1 cellular context compared by ENCODE assay signal in the genomic region with DNA sequence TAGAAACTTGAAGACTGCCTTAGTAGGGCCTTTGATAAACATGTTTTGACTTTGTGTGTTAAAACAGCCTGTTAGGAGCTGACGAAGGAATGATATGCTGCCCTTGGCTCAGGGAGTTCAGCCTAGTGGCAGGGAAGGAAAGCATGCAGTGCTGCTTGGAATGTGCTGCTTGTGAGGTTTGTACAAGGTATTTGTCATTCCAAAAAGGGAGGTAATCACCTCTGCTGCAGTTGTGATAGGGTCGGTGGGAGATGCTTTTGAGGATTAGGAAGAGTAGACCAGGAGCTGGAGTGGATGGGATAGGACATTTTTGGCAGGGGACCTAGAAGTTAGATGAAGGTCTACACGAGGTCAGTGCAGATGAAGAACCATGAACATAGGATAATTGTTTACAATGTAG.
TF ChIP-seq lines count a peak whose summit lies in the region.

No MANE protein-coding gene starts in this region.

TF ChIP-seq in K562, 482 proteins besides CTCF, POLR2A, EP300 and RAD21 (continued from another document):
- TF ChIP-seq, protein P1, sequence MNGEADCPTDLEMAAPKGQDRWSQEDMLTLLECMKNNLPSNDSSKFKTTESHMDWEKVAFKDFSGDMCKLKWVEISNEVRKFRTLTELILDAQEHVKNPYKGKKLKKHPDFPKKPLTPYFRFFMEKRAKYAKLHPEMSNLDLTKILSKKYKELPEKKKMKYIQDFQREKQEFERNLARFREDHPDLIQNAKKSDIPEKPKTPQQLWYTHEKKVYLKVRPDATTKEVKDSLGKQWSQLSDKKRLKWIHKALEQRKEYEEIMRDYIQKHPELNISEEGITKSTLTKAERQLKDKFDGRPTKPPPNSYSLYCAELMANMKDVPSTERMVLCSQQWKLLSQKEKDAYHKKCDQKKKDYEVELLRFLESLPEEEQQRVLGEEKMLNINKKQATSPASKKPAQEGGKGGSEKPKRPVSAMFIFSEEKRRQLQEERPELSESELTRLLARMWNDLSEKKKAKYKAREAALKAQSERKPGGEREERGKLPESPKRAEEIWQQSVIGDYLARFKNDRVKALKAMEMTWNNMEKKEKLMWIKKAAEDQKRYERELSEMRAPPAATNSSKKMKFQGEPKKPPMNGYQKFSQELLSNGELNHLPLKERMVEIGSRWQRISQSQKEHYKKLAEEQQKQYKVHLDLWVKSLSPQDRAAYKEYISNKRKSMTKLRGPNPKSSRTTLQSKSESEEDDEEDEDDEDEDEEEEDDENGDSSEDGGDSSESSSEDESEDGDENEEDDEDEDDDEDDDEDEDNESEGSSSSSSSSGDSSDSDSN (IDR thresholded peaks at IDR 0.05; ENCODE audit: borderline replicate concordance in 1 of 2, low read depth in 2 of 2, low read length in 2 of 2) = no peak
- no peak for TF ChIP-seq ZBTB7A (IDR thresholded peaks at IDR 0.05; ENCODE audit: borderline replicate concordance, control insufficient read depth, low read depth, low read length)
- TF ChIP-seq SETDB1 (IDR thresholded peaks at IDR 0.05; ENCODE audit: low read length) = no peak
- no peak for TF ChIP-seq ADNP (tag; IDR thresholded peaks at IDR 0.05)
- TF ChIP-seq EP400 (IDR thresholded peaks at IDR 0.05) = no peak
- TF ChIP-seq, protein P2, sequence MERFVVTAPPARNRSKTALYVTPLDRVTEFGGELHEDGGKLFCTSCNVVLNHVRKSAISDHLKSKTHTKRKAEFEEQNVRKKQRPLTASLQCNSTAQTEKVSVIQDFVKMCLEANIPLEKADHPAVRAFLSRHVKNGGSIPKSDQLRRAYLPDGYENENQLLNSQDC (CRISPR knock-in tag; IDR thresholded peaks at IDR 0.05) = no peak
- no peak for TF ChIP-seq SPI1 (IDR thresholded peaks at IDR 0.05; ENCODE audit: borderline replicate concordance, low read depth, low read length)
